34 cellular contexts compared by ENCODE assay signal in genomic region chr5:107717816-107718215, GRCh38.
"Had no signal": no experiment of that assay in that cellular context is flagged by ENCODE, and none has a peak within 500 bp of the region (broad histone marks: within the 10 kb centered on the region; RNA-seq: fewer than 3 reads in every experiment).

No MANE protein-coding gene starts in this region.

- DNase-seq: Karpas-422, Kasumi-1, MG63, MM.1S, MV-4-11, NCI-H1048, NCI-H1092, NCI-H1092 treated with DMSO at 0.1 percent for 48 hours, NCI-H1105, NCI-H1105 treated with DMSO at 0.1 percent for 48 hours, NCI-H1417, NCI-H1417 treated with DMSO at 0.1 percent for 48 hours, NCI-H1436, NCI-H1436 treated with DMSO at 0.1 percent for 48 hours, NCI-H1694, NCI-H1694 treated with DMSO at 0.1 percent for 48 hours, NCI-H187, NCI-H187 treated with DMSO at 0.1 percent for 48 hours, NCI-H1930, NCI-H2029, NCI-H2029 treated with DMSO at 0.1 percent for 48 hours, NCI-H2081, NCI-H2081 treated with DMSO at 0.1 percent for 48 hours, NCI-H2107, NCI-H2171, NCI-H2171 treated with DMSO at 0.1 percent for 48 hours, NCI-H2227 treated with DMSO at 0.1 percent for 48 hours, NCI-H226, NCI-H345, NCI-H446, NCI-H446 treated with DMSO at 0.1 percent for 48 hours, NCI-H510A, NCI-H510A treated with DMSO at 0.1 percent for 48 hours, NCI-H524 had no signal

- H3K36me3 ChIP-seq: MG63 had no signal

- H3K27me3 ChIP-seq: MG63 had no signal

- H3K4me3 ChIP-seq: MG63 had no signal
